ENCODE assay signal across 10 cellular contexts in the genomic region with DNA sequence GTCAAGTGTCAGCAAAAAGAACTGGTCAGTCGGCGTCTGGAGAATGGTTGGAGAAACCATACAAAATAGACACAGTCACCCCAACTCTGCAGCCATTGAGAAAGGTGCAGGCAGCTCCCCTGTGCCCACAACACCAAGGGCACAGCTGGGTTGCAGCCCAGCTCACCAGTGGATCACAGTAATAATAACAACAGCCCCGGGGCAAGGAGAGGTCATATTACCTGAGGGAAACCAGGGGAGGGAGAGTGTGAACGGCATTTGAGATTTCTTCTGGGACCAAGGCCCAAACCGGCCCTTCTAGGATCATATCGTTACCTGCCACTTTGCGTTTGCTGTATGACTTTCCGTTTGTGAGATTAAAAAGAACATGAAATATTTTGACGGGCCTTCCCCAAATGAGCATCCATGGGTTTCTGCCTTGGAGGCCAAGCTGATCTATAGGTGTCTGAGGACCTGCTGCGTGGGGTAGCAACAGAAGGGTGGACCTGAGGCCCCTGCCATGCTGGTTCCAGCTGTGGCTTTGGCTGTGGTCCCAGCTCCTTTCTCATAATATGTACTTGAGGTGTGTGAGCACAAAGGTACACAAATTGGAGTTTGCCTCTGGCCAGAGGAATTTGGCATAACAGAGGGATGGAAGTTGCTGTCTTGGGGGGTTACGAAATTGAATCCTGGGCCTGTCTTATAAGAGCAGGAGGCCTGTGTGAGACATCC.
DNase-seq lines count a peak whose midpoint lies in the region; ATAC-seq, FAIRE-seq and TF ChIP-seq lines count a peak whose summit lies in the region.
"Had no signal": no experiment of that assay in that cellular context is flagged by ENCODE, and none has a peak within 500 bp of the region (broad histone marks: within the 10 kb centered on the region; RNA-seq: fewer than 3 reads in every experiment).

No MANE protein-coding gene starts in this region.

- no peaks in the 10 kb centered on the region for H3K27me3 ChIP-seq in cardiac muscle cell
- no peaks in the 10 kb centered on the region for H3K27me3 ChIP-seq in right atrium auricular region
- no peaks in the 10 kb centered on the region for H3K27me3 ChIP-seq in Panc1 (ENCODE audit: control insufficient read depth, insufficient read depth, low read length)

- H3K27ac ChIP-seq in cardiac muscle cell (peak overlapping the region; percentile 90), right atrium auricular region (no peak overlapping the region), Panc1 (ENCODE audit: low read length) (no peak overlapping the region), kidney (ENCODE audit: low read depth in 2 of 2, low read length in 2 of 2) (peak overlapping the region in 1 of 2 donors; percentile 60)

- H3K4me1 ChIP-seq in cardiac muscle cell (ENCODE audit: low read depth) (peaks cover 9% of the 10 kb centered on the region), right atrium auricular region (peaks cover 0 to 20% of the 10 kb centered on the region in 2 donors), Panc1 (ENCODE audit: control insufficient read depth, insufficient read depth, low read length) (peaks cover 35% of the 10 kb centered on the region), kidney (ENCODE audit: control insufficient read depth in 1 of 2, insufficient read depth in 1 of 2, low read depth in 1 of 2, low read length in 2 of 2) (peaks cover 16 to 17% of the 10 kb centered on the region in 2 donors)

- no TSS peak for BruUV-seq in Panc1 (replicated peaks; lab: Mats Ljungman, UMichigan)

- CTCF ChIA-PET in Panc1 (lab: Charles Lee) = no interaction called here

- DNase-seq in cardiac muscle cell (ENCODE audit: low read depth in 1 of 2, low spot score in 1 of 2) (no peak), right atrium auricular region (ENCODE audit: low spot score) (no peak), Panc1 (ENCODE audit: low read depth, low spot score) (no peak), kidney (peak; percentile 53), urothelium cell line (ENCODE audit: low spot score) (peak; percentile 20), NCI-H2227 treated with DMSO at 0.1 percent for 48 hours (lab: John Stamatoyannopoulos, UW) (no peak)
- no peak for DNase-seq in activated naive CD4-positive, alpha-beta T cell (lab: John Stamatoyannopoulos, UW)
- DNase-seq in stimulated activated CD4-positive, alpha-beta T cell treated with anti-CD3 and anti-CD28 coated beads, Interleukin-12 subunit alpha, Interleukin-12 subunit beta, amount 100 ng/mL, for 4 hours = no peak
- DNase-seq: activated CD4-positive, alpha-beta memory T cell treated with anti-CD3 and anti-CD28 coated beads, Interleukin-2, amount 10 ng/mL, durations not matched to agents 7 days and 5 days had no signal

- in situ Hi-C loops in Panc1 (cut with HindIII; ENCODE audit: low pct_unique_long_range_greater_than_20kb, low sequenced_read_pairs) = no loop called here

- intact Hi-C loops in Panc1 (cut with micrococcal nuclease; ENCODE audit: unreplicated experiment) (no loop called here), kidney (cut with DNase I) (no loop called here)

- no peaks in the 10 kb centered on the region for H3K36me3 ChIP-seq in cardiac muscle cell
- no peaks in the 10 kb centered on the region for H3K36me3 ChIP-seq in right atrium auricular region
- H3K36me3 ChIP-seq in Panc1 (ENCODE audit: control insufficient read depth, insufficient read depth, low read length) = no peaks in the 10 kb centered on the region
- H3K36me3 ChIP-seq in kidney (ENCODE audit: control insufficient read depth in 1 of 2, insufficient read depth in 2 of 2, low read length in 2 of 2) = no peaks in the 10 kb centered on the region

- H3K9ac ChIP-seq in kidney (ENCODE audit: low read length in 2 of 2) = no peak overlapping the region

- FAIRE-seq in kidney (lab: Jason Lieb, UNC) (no peak), urothelium cell line (lab: Jason Lieb, UNC) (no peak)

- no peak overlapping the region for H3K4me3 ChIP-seq in cardiac muscle cell
- H3K4me3 ChIP-seq in right atrium auricular region = no peak overlapping the region
- H3K4me3 ChIP-seq in Panc1 (ENCODE audit: low read depth in 2 of 2, low read length in 2 of 2) = no peak overlapping the region
- no peak overlapping the region for H3K4me3 ChIP-seq in kidney (ENCODE audit: low read length in 2 of 2)

- TF ChIP-seq CTCF in cardiac muscle cell (IDR thresholded peaks at IDR 0.05; ENCODE audit: low read depth, low read length) (no peak), right atrium auricular region (IDR thresholded peaks at IDR 0.05) (no peak), Panc1 (IDR thresholded peaks at IDR 0.05) (no peak), kidney (IDR thresholded peaks at IDR 0.05; ENCODE audit: borderline replicate concordance, extremely low read depth, insufficient read depth) (no peak)

- H3K9me3 ChIP-seq in cardiac muscle cell (ENCODE audit: low read depth) (no peaks in the 10 kb centered on the region), right atrium auricular region (no peaks in the 10 kb centered on the region), Panc1 (ENCODE audit: control insufficient read depth, insufficient read depth, low read depth, low read length) (no peaks in the 10 kb centered on the region), kidney (ENCODE audit: control insufficient read depth in 1 of 2, low read length in 2 of 2) (no peaks in the 10 kb centered on the region)

- ATAC-seq in Panc1 = 0 out of 2 replicates have a peak, but pooled peaks have one; percentile 29
- ATAC-seq: natural killer cell treated with Interleukin-12 subunit alpha and Interleukin-12 subunit beta and Interleukin-15 and Interleukin-18, amount 100 ng/mL, for 72 hours had no signal

- POLR2A ChIA-PET in Panc1 (lab: Charles Lee) = no interaction called here

Comparison
In these comparisons a context has a peak if more than half of its experiments do, and no peak if none do; other contexts are left out.
1. DNase-seq: peak in kidney (single experiment) and urothelium cell line (single experiment); none in cardiac muscle cell (0 of 2), right atrium auricular region (single experiment), Panc1 (single experiment), activated naive CD4-positive, alpha-beta T cell (0 of 4), stimulated activated CD4-positive, alpha-beta T cell treated with anti-CD3 and anti-CD28 coated beads, Interleukin-12 subunit alpha, Interleukin-12 subunit beta, amount 100 ng/mL, for 4 hours (single experiment) and NCI-H2227 treated with DMSO at 0.1 percent for 48 hours (single experiment).